8 cellular contexts compared by ENCODE assay signal in genomic region chr11:108664730-108665525, GRCh38. TPM values are rescaled to one million over a fixed set of nuclear protein-coding genes. Genes with fewer than 3 reads are reported as not detected.
DNase-seq lines count a peak whose midpoint lies in the region; ATAC-seq and TF ChIP-seq lines count a peak whose summit lies in the region.

Gene DDX10 (plus strand): TSS chr11:108665069. CDS start chr11:108665154, 85 bp downstream.

- no peaks in the 10 kb centered on the region for H3K27me3 Mint-ChIP-seq in CD8-positive, alpha-beta memory T cell

- POLR2A ChIA-PET in CD8-positive, alpha-beta memory T cell (lab: Charles Lee) = interaction anchor here (0.7 to 1.2 kb wide), 4 partner anchors 47 to 198 kb away, joined by 3 to 6 read pairs (median 4); partner anchors contain the start of genes C11orf65, EXPH5 and POGLUT3

- H3K9me3 Mint-ChIP-seq in CD8-positive, alpha-beta memory T cell = no peaks in the 10 kb centered on the region

- DNase-seq in CD8-positive, alpha-beta memory T cell = peak; percentile 96 to 99 (median 99)
- DNase-seq in HS-27A (ENCODE audit: low read depth) (peak; percentile 91), NK-92 (lab: John Stamatoyannopoulos, UW; ENCODE audit: unreplicated experiment) (peak; percentile 82), lung (ENCODE audit: low spot score) (peak; percentile 97)
- DNase-seq in activated CD8-positive, alpha-beta memory T cell treated with anti-CD3 and anti-CD28 coated beads for 1 hour (ENCODE audit: extremely low read depth in 1 of 2, low read depth in 1 of 2) = peak; percentile 97 to 99
- DNase-seq in effector CD8-positive, alpha-beta T cell (lab: John Stamatoyannopoulos, UW) = peak; percentile 98
- DNase-seq in stimulated activated CD4-positive, alpha-beta T cell treated with anti-CD3 and anti-CD28 coated beads, TNF-alpha, amount 100 ng/mL, for 4 hours (ENCODE audit: low read depth in 3 of 3) = peak; percentile 94 to 98 (median 97)

- H3K27me3 ChIP-seq in CD8-positive, alpha-beta memory T cell (ENCODE audit: insufficient read depth, low read length, poor library complexity, severe bottlenecking) = no peaks in the 10 kb centered on the region
- H3K27me3 ChIP-seq in lung (ENCODE audit: control insufficient read depth, insufficient read depth) = no peaks in the 10 kb centered on the region

- peaks cover 26% of the 10 kb centered on the region for H3K4me1 ChIP-seq in CD8-positive, alpha-beta memory T cell (ENCODE audit: insufficient read depth, low read length)
- peaks cover 5 to 14% of the 10 kb centered on the region in 2 donors for H3K4me1 ChIP-seq in lung (ENCODE audit: control insufficient read depth in 2 of 2, insufficient read depth in 2 of 2, low read length in 2 of 2)

- H3K4me3 ChIP-seq in CD8-positive, alpha-beta memory T cell (ENCODE audit: low read length) = peak within 1 kb of the TSS; percentile 75
- peak within 1 kb of the TSS; percentile 100 for H3K4me3 ChIP-seq in lung

- peaks cover 7% of the 10 kb centered on the region for H3K36me3 ChIP-seq in CD8-positive, alpha-beta memory T cell (ENCODE audit: insufficient read depth, low read length)
- H3K36me3 ChIP-seq in lung (ENCODE audit: control insufficient read depth in 2 of 2, insufficient read depth in 2 of 2, low read length in 2 of 2) = peaks cover 0 to 2% of the 10 kb centered on the region in 2 donors

- H3K9me3 ChIP-seq in CD8-positive, alpha-beta memory T cell (ENCODE audit: low read length) = no peaks in the 10 kb centered on the region
- peaks cover 0 to 2% of the 10 kb centered on the region in 2 donors for H3K9me3 ChIP-seq in lung (ENCODE audit: control insufficient read depth in 2 of 2, insufficient read depth in 1 of 2, low read length in 1 of 2)

- peaks cover 45 to 57% (median 54%) of the 10 kb centered on the region in 3 donors for H3K4me1 Mint-ChIP-seq in CD8-positive, alpha-beta memory T cell

- WGBS in lung, 2 donors = 0% methylated on average over 61 of the region's 61 CpGs

- peak within 1 kb of the TSS; percentile 88 to 100 (median 100) for H3K27ac Mint-ChIP-seq in CD8-positive, alpha-beta memory T cell

- ATAC-seq in GM19467 (IDR thresholded peaks at IDR 0.05; ENCODE audit: unreplicated experiment) (peak; percentile 71), lung (ENCODE audit: insufficient read depth, low FRiP score) (peak; percentile 99)

- TF ChIP-seq CTCF in lung (IDR thresholded peaks at IDR 0.05; ENCODE audit: control extremely low read depth, extremely low read depth) = no peak

- CTCF ChIA-PET in CD8-positive, alpha-beta memory T cell (lab: Charles Lee) = interaction anchor here (1.0 to 2.6 kb wide), 5 partner anchors 15 to 656 kb away, joined by 3 to 9 read pairs (median 3); partner anchors contain the start of gene CUL5

- H3K4me3 Mint-ChIP-seq in CD8-positive, alpha-beta memory T cell = peak within 1 kb of the TSS; percentile 98 to 100 (median 100)

- H3K27ac ChIP-seq in CD8-positive, alpha-beta memory T cell (ENCODE audit: low read depth, low read length) = peak within 1 kb of the TSS; percentile 49
- peak within 1 kb of the TSS; percentile 72 to 77 for H3K27ac ChIP-seq in lung (ENCODE audit: low read depth in 1 of 2, low read length in 1 of 2)

- peaks cover 0 to 21% (median 2%) of the 10 kb centered on the region in 3 donors for H3K36me3 Mint-ChIP-seq in CD8-positive, alpha-beta memory T cell

RNA-seq across cellular contexts. Expression of gene DDX10, which starts in this region (rescaled TPM):
- 10 to 100 TPM; 49.8 to 51.6 TPM for total RNA-seq in CD8-positive, alpha-beta memory T cell
- 17.5 TPM for polyA plus RNA-seq in CD8-positive, alpha-beta memory T cell
- 10 to 100 TPM; 21.7 to 30.5 TPM for total RNA-seq in lung
- 10 to 100 TPM; 13.9 to 16.0 TPM for polyA plus RNA-seq in lung

Comparison
In these comparisons a context has a peak if more than half of its experiments do, and no peak if none do; other contexts are left out.
1. Peak in every context shown above with its lines: DNase-seq, ATAC-seq, H3K4me3 ChIP-seq and H3K27ac ChIP-seq.